In the genomic region with DNA sequence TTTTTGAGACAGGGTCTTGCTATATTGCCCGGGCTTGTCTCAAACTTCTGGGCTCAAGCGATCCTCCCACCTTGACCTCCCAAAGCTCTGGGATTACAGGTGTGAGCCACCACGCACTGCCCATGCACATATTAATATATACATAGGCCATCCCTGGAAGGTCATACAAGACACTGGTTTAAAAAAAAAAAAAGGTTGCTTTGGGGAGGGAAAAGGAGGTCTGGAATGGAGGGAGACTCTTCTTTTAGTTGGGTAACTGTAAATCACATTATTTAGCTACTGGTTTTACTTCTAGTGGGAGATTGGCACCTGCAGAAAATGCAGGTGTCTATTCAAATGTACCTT, we compare ENCODE assay signal across 14 cellular contexts. TPM values are rescaled to one million over a fixed set of nuclear protein-coding genes. Genes with fewer than 3 reads are reported as not detected.
A peak's percentile ranks its signal among the peaks of the same experiment; 100 is the strongest.
DNase-seq lines count a peak whose midpoint lies in the region; ATAC-seq and TF ChIP-seq lines count a peak whose summit lies in the region.
"Had no signal": no experiment of that assay in that cellular context is flagged by ENCODE, and none has a peak within 500 bp of the region (broad histone marks: within the 10 kb centered on the region; RNA-seq: fewer than 3 reads in every experiment).

No MANE protein-coding gene starts in this region.

- H3K36me3 ChIP-seq in left ventricle myocardium inferior, result no peaks in the 10 kb centered on the region
- no peaks in the 10 kb centered on the region for H3K36me3 ChIP-seq in SU-DHL-6 (ENCODE audit: low read length)
- H3K36me3 ChIP-seq in mesenchymal stem cell (ENCODE audit: control insufficient read depth in 1 of 2, insufficient read depth in 2 of 2, low read depth in 1 of 2, low read length in 2 of 2), result no peaks in the 10 kb centered on the region
- H3K36me3 ChIP-seq: Peyer's patch, thoracic aorta had no signal

- H3K27ac ChIP-seq in left ventricle myocardium inferior (replicated peaks) (no peak overlapping the region), right cardiac atrium (ENCODE audit: low read length) (no peak overlapping the region), SU-DHL-6 (ENCODE audit: low read depth, low read length) (no peak overlapping the region), mesenchymal stem cell (ENCODE audit: low read length, poor library complexity, severe bottlenecking) (no peak overlapping the region)
- H3K27ac ChIP-seq: Peyer's patch, SJCRH30, thoracic aorta had no signal

- H3K9me3 ChIP-seq in left ventricle myocardium inferior (replicated peaks) (no peaks in the 10 kb centered on the region), right cardiac atrium (ENCODE audit: control insufficient read depth, low read length) (no peaks in the 10 kb centered on the region), SU-DHL-6 (ENCODE audit: insufficient read depth, low read length) (no peaks in the 10 kb centered on the region), mesenchymal stem cell (ENCODE audit: control insufficient read depth, low read length) (no peaks in the 10 kb centered on the region)
- H3K9me3 ChIP-seq: Peyer's patch, SJCRH30, thoracic aorta had no signal

- H2AFZ ChIP-seq in SU-DHL-6 (ENCODE audit: low read depth, low read length, severe bottlenecking) (peak overlapping the region; percentile 4), mesenchymal stem cell (ENCODE audit: low read depth, low read length) (no peak overlapping the region)

- no peaks in the 10 kb centered on the region for H3K9me2 ChIP-seq in SU-DHL-6 (replicated peaks; ENCODE audit: insufficient read depth, low read length)

- no peak overlapping the region for H3K4ac ChIP-seq in mesenchymal stem cell (ENCODE audit: low read depth in 1 of 2, low read length in 2 of 2)

- no peak for TF ChIP-seq CTCF in left ventricle myocardium inferior (IDR thresholded peaks at IDR 0.05; ENCODE audit: borderline replicate concordance)
- no peak for TF ChIP-seq CTCF in SU-DHL-6 (IDR thresholded peaks at IDR 0.05; ENCODE audit: insufficient read depth, low read length, poor library complexity, severe bottlenecking)

- H2BK15ac ChIP-seq in mesenchymal stem cell (ENCODE audit: low read depth, poor library complexity, severe bottlenecking), result no peak overlapping the region

- no peak overlapping the region for H4K91ac ChIP-seq in mesenchymal stem cell (ENCODE audit: low read length)

- 79% methylated on average over 3 of the region's 3 CpGs for WGBS in right cardiac atrium
- 90% methylated on average over 2 of the region's 3 CpGs for WGBS in mesenchymal stem cell

- H3K9ac ChIP-seq in SU-DHL-6 (ENCODE audit: low read length), result peak overlapping the region; percentile 9; the same call in 1 of the 2 replicates
- peak overlapping the region; percentile 57 for H3K9ac ChIP-seq in mesenchymal stem cell (ENCODE audit: low read length)

- H3F3A ChIP-seq in SU-DHL-6 (ENCODE audit: insufficient read depth), result no peaks in the 10 kb centered on the region

- H3K14ac ChIP-seq in mesenchymal stem cell (ENCODE audit: low read length in 2 of 2), result no peak overlapping the region

- H3K4me2 ChIP-seq in SU-DHL-6 (ENCODE audit: low read depth, low read length, poor library complexity, severe bottlenecking) (no peak overlapping the region), mesenchymal stem cell (ENCODE audit: low read length, poor library complexity, severe bottlenecking) (no peak overlapping the region)

- H3K18ac ChIP-seq in mesenchymal stem cell (ENCODE audit: low read depth in 1 of 2, low read length in 2 of 2), result no peak overlapping the region

- no peak overlapping the region for H2AK5ac ChIP-seq in mesenchymal stem cell (ENCODE audit: low read length, severe bottlenecking)

- H3K4me1 ChIP-seq in left ventricle myocardium inferior, result peaks cover 30% of the 10 kb centered on the region
- H3K4me1 ChIP-seq in right cardiac atrium (ENCODE audit: control insufficient read depth, insufficient read depth, low read length), result peaks cover 1% of the 10 kb centered on the region
- peaks cover 18% of the 10 kb centered on the region for H3K4me1 ChIP-seq in mesenchymal stem cell (ENCODE audit: control insufficient read depth, insufficient read depth, low read depth, low read length)

- no peak overlapping the region for H2BK5ac ChIP-seq in mesenchymal stem cell (ENCODE audit: low read depth, low read length, poor library complexity, severe bottlenecking)

- H2BK120ac ChIP-seq in mesenchymal stem cell (ENCODE audit: low read depth, low read length), result no peak overlapping the region

- no peaks in the 10 kb centered on the region for H3K79me2 ChIP-seq in SU-DHL-6 (ENCODE audit: insufficient read depth, low read length)

- no peak overlapping the region for H2BK12ac ChIP-seq in mesenchymal stem cell (ENCODE audit: low read length in 2 of 2)

- H3K4me3 ChIP-seq in left ventricle myocardium inferior, result peak overlapping the region; percentile 56
- no peak overlapping the region for H3K4me3 ChIP-seq in right cardiac atrium (ENCODE audit: low read length)
- no peak overlapping the region for H3K4me3 ChIP-seq in SU-DHL-6 (ENCODE audit: insufficient read depth, low read length, poor library complexity, severe bottlenecking)
- no peak overlapping the region for H3K4me3 ChIP-seq in mesenchymal stem cell (ENCODE audit: insufficient read depth in 1 of 2, low read depth in 1 of 2, low read length in 2 of 2)

- DNase-seq in left ventricle myocardium inferior (no peak), right cardiac atrium (no peak), mesenchymal stem cell (no peak), SHP77 (lab: John Stamatoyannopoulos, UW) (no peak), DMS53 treated with DMSO at 0.1 percent for 48 hours (lab: John Stamatoyannopoulos, UW; ENCODE audit: unreplicated experiment) (no peak), NCI-H2171 treated with DMSO at 0.1 percent for 48 hours (lab: John Stamatoyannopoulos, UW) (no peak)
- DNase-seq: IMR-90, NCI-H1417 treated with DMSO at 0.1 percent for 48 hours had no signal

- no peaks in the 10 kb centered on the region for H4K20me1 ChIP-seq in SU-DHL-6 (ENCODE audit: low read depth, low read length)

- H3K27me3 ChIP-seq in left ventricle myocardium inferior (ENCODE audit: low read depth) (no peaks in the 10 kb centered on the region), right cardiac atrium (ENCODE audit: control insufficient read depth, insufficient read depth) (no peaks in the 10 kb centered on the region), SU-DHL-6 (ENCODE audit: low read length) (no peaks in the 10 kb centered on the region), mesenchymal stem cell (ENCODE audit: control insufficient read depth in 1 of 2, insufficient read depth in 1 of 2, low read length in 2 of 2) (peaks cover 0 to 5% of the 10 kb centered on the region in 2 experiments)
- H3K27me3 ChIP-seq: Peyer's patch, SJCRH30 had no signal

- ATAC-seq in right cardiac atrium, result no peak
- ATAC-seq in GM21619 (IDR thresholded peaks at IDR 0.05; ENCODE audit: unreplicated experiment), result no peak

- no peak overlapping the region for H3K23ac ChIP-seq in mesenchymal stem cell (ENCODE audit: low read length in 2 of 2)

- peaks cover 5% of the 10 kb centered on the region for H3K79me1 ChIP-seq in mesenchymal stem cell (replicated peaks; ENCODE audit: low read length, poor library complexity, severe bottlenecking)

- intact Hi-C loops in left ventricle myocardium inferior (cut with micrococcal nuclease) (loop anchor here (2.0 kb wide), 1 partner anchor 92 kb away; no protein-coding TSS in a partner anchor), right cardiac atrium (cut with DNase I) (loop anchor here in 3 of 4 donors (2.0 to 5.0 kb wide), 2 partner anchors 92 to 199 kb away; no protein-coding TSS in a partner anchor)

- no peak overlapping the region for H4K8ac ChIP-seq in mesenchymal stem cell (ENCODE audit: low read length)

RNA-seq across cellular contexts. Expression of gene SNAI1, which starts 4.1 kb away (rescaled TPM):
- total RNA-seq in left ventricle myocardium inferior (0.69 TPM), right cardiac atrium (1 to 10 TPM; 2.9 to 6.0 (median 3.4) TPM)
- polyA plus RNA-seq in right cardiac atrium, result 8.4 TPM
- 36.2 TPM for polyA plus RNA-seq in mesenchymal stem cell (2013, experiment 1 of 2)
- 36.0 TPM for polyA plus RNA-seq in mesenchymal stem cell (2013, experiment 2 of 2)
- total RNA-seq: occipital lobe had no signal

RNA-seq across cellular contexts. Expression of gene RNF114, which starts 42.5 kb away (rescaled TPM):
- 50.8 TPM for total RNA-seq in left ventricle myocardium inferior
- total RNA-seq in right cardiac atrium, result 10 to 100 TPM; 44.0 to 50.0 (median 47.1) TPM
- 42.8 TPM for polyA plus RNA-seq in right cardiac atrium
- polyA plus RNA-seq in mesenchymal stem cell (2013, experiment 1 of 2), result 37.3 TPM
- 35.5 TPM for polyA plus RNA-seq in mesenchymal stem cell (2013, experiment 2 of 2)
